Comparison of ENCODE assay signal across 16 cellular contexts in genomic region chr5:134088291-134088690, GRCh38. TPM values are rescaled to one million over a fixed set of nuclear protein-coding genes. Genes with fewer than 3 reads are reported as not detected.
DNase-seq lines count a peak whose midpoint lies in the region; ATAC-seq and TF ChIP-seq lines count a peak whose summit lies in the region.
"Had no signal": no experiment of that assay in that cellular context is flagged by ENCODE, and none has a peak within 500 bp of the region (broad histone marks: within the 10 kb centered on the region; RNA-seq: fewer than 3 reads in every experiment).

No MANE protein-coding gene starts in this region.

- no peak overlapping the region for H3K4me2 ChIP-seq in Karpas-422 (ENCODE audit: low read depth, low read length, poor library complexity, severe bottlenecking)

- H3K4me1 ChIP-seq in HEK293 (ENCODE audit: control insufficient read depth, insufficient read depth, low read length), result no peaks in the 10 kb centered on the region; the same call in 1 of the 2 replicates
- H3K4me1 ChIP-seq in Karpas-422 (ENCODE audit: low read length), result no peaks in the 10 kb centered on the region

- ATAC-seq in activated CD8-positive, alpha-beta memory T cell treated with anti-CD3 and anti-CD28 coated beads, Interleukin-2, amount 10 ng/mL, durations not matched to agents 7 days and 5 days, result no peak
- ATAC-seq in HG03571 (IDR thresholded peaks at IDR 0.05; ENCODE audit: unreplicated experiment), result no peak
- ATAC-seq: stimulated activated naive CD8-positive, alpha-beta T cell treated with anti-CD3 and anti-CD28 coated beads, Interleukin-15, Interleukin-2, amounts not matched to agents 100 U/mL and 50 U/mL, for 24 hours had no signal

- H3K4me3 ChIP-seq in HEK293 (ENCODE audit: low read depth, low read length), result no peak overlapping the region
- no peak overlapping the region for H3K4me3 ChIP-seq in astrocyte of the spinal cord (ENCODE audit: low read depth, low read length)
- no peak overlapping the region for H3K4me3 ChIP-seq in Karpas-422 (ENCODE audit: low read length)

- no peaks in the 10 kb centered on the region for H3K27me3 ChIP-seq in Karpas-422 (ENCODE audit: low read length)
- H3K27me3 ChIP-seq: neutrophil had no signal

- H3K27ac Mint-ChIP-seq in activated CD8-positive, alpha-beta memory T cell treated with anti-CD3 and anti-CD28 coated beads, Interleukin-2, amount 10 ng/mL, durations not matched to agents 7 days and 5 days, result no peak overlapping the region
- H3K27ac Mint-ChIP-seq: mesothelial cell of epicardium, type B pancreatic cell had no signal

- peaks cover 19% of the 10 kb centered on the region for H3K4me1 Mint-ChIP-seq in activated CD8-positive, alpha-beta memory T cell treated with anti-CD3 and anti-CD28 coated beads, Interleukin-2, amount 10 ng/mL, durations not matched to agents 7 days and 5 days
- H3K4me1 Mint-ChIP-seq: mesothelial cell of epicardium had no signal

- H3K9ac ChIP-seq in Karpas-422 (ENCODE audit: low read length), result no peak overlapping the region

- H3K36me3 ChIP-seq in HEK293 (ENCODE audit: control insufficient read depth in 2 of 2, insufficient read depth in 1 of 2, low read length in 2 of 2) (no peaks in the 10 kb centered on the region), Karpas-422 (ENCODE audit: insufficient read depth, low read length) (no peaks in the 10 kb centered on the region)
- H3K36me3 ChIP-seq: neutrophil had no signal

- CTCF ChIA-PET in activated CD8-positive, alpha-beta memory T cell treated with anti-CD3 and anti-CD28 coated beads, Interleukin-2, amount 10 ng/mL, durations not matched to agents 7 days and 5 days (lab: Charles Lee), result interaction anchor here (1.1 to 1.4 kb wide), 2 partner anchors 11 to 52 kb away, joined by 3 to 4 read pairs; no protein-coding TSS in a partner anchor
- CTCF ChIA-PET in HEK293 (lab: Yijun Ruan, JAX), result no interaction called here

- TF ChIP-seq CTCF in HEK293 (tag by site-specific recombination; IDR thresholded peaks at IDR 0.05), result no peak
- no peak for TF ChIP-seq CTCF in astrocyte of the spinal cord (IDR thresholded peaks at IDR 0.05; ENCODE audit: low read depth, low read length)

- in situ Hi-C loops in astrocyte of the spinal cord (cut with HindIII; ENCODE audit: low sequenced_read_pairs), result no loop called here

- peaks cover 70% of the 10 kb centered on the region for H3K27me3 Mint-ChIP-seq in activated CD8-positive, alpha-beta memory T cell treated with anti-CD3 and anti-CD28 coated beads, Interleukin-2, amount 10 ng/mL, durations not matched to agents 7 days and 5 days

- no peaks in the 10 kb centered on the region for H3K9me3 ChIP-seq in HEK293 (ENCODE audit: control insufficient read depth, insufficient read depth, low read depth, low read length)
- no peaks in the 10 kb centered on the region for H3K9me3 ChIP-seq in Karpas-422 (ENCODE audit: low read length)
- H3K9me3 ChIP-seq: Caco-2, neutrophil had no signal

- intact Hi-C loops in posterior vena cava (cut with DNase I), result no loop called here

- POLR2A ChIA-PET in HEK293 (lab: Yijun Ruan, JAX), result no interaction called here

- H3K27ac ChIP-seq in HEK293 (ENCODE audit: extremely low read depth, low read depth, low read length) (no peak overlapping the region), Karpas-422 (ENCODE audit: low read length) (no peak overlapping the region)
- H3K27ac ChIP-seq: neutrophil had no signal

- no peaks in the 10 kb centered on the region; the same call in 1 of the 2 replicates for H4K20me1 ChIP-seq in Karpas-422 (ENCODE audit: insufficient read depth, low read depth, low read length)

- H3K36me3 Mint-ChIP-seq in activated CD8-positive, alpha-beta memory T cell treated with anti-CD3 and anti-CD28 coated beads, Interleukin-2, amount 10 ng/mL, durations not matched to agents 7 days and 5 days, result no peaks in the 10 kb centered on the region
- H3K36me3 Mint-ChIP-seq: mesothelial cell of epicardium, type B pancreatic cell had no signal

- no peaks in the 10 kb centered on the region for H3K9me3 Mint-ChIP-seq in activated CD8-positive, alpha-beta memory T cell treated with anti-CD3 and anti-CD28 coated beads, Interleukin-2, amount 10 ng/mL, durations not matched to agents 7 days and 5 days (ENCODE audit: low read depth)
- H3K9me3 Mint-ChIP-seq: mesothelial cell of epicardium, type B pancreatic cell had no signal

- H3K9me2 ChIP-seq in Karpas-422 (replicated peaks; ENCODE audit: insufficient read depth, low read length), result no peaks in the 10 kb centered on the region

- H3K79me2 ChIP-seq in Karpas-422 (ENCODE audit: low read length), result no peaks in the 10 kb centered on the region

- peak; percentile 60 for DNase-seq in activated CD8-positive, alpha-beta memory T cell treated with anti-CD3 and anti-CD28 coated beads for 24 hours
- no peak for DNase-seq in activated CD8-positive, alpha-beta memory T cell treated with anti-CD3 and anti-CD28 coated beads, Interleukin-2, amount 10 ng/mL, durations not matched to agents 7 days and 5 days
- DNase-seq in astrocyte of the spinal cord (ENCODE audit: low read depth, low spot score) (peak; percentile 22), posterior vena cava (ENCODE audit: low spot score) (peak; percentile 23), SKM-1 treated with dmso at 0.1 percent for 144 hours (lab: John Stamatoyannopoulos, UW; ENCODE audit: unreplicated experiment) (no peak), Karpas-422 (no peak)
- DNase-seq: activated CD4-positive, alpha-beta T cell treated with anti-CD3 and anti-CD28 coated beads for 1 hour; Caco-2; NCI-H2081; SHP77 treated with DMSO at 0.1 percent for 48 hours; stimulated activated naive CD8-positive, alpha-beta T cell treated with anti-CD3 and anti-CD28 coated beads, Interleukin-15, Interleukin-2, amounts not matched to agents 100 U/mL and 50 U/mL, for 24 hours had no signal

- no peak overlapping the region for H2AFZ ChIP-seq in Karpas-422 (ENCODE audit: low read length)

- H3K4me3 Mint-ChIP-seq in activated CD8-positive, alpha-beta memory T cell treated with anti-CD3 and anti-CD28 coated beads, Interleukin-2, amount 10 ng/mL, durations not matched to agents 7 days and 5 days, result no peak overlapping the region
- H3K4me3 Mint-ChIP-seq: mesothelial cell of epicardium, type B pancreatic cell had no signal

TF ChIP-seq in HEK293, 187 proteins besides CTCF, POLR2A, EP300 and RAD21:
- TF ChIP-seq ZNF202 (tag by site-specific recombination; IDR thresholded peaks at IDR 0.05; ENCODE audit: borderline replicate concordance) (no peak), ZNF488 (tag by site-specific recombination; IDR thresholded peaks at IDR 0.05) (no peak), GLIS1 (tag by site-specific recombination; IDR thresholded peaks at IDR 0.05) (peak; percentile 44)

RNA-seq across cellular contexts. Expression of gene TCF7, which starts 26.2 kb away (rescaled TPM):
- 1 to 10 TPM; 7.0 to 7.9 TPM for total RNA-seq in activated CD8-positive, alpha-beta memory T cell treated with anti-CD3 and anti-CD28 coated beads, Interleukin-2, amount 10 ng/mL, durations not matched to agents 7 days and 5 days
- total RNA-seq in posterior vena cava, result 1 to 10 TPM; 1.0 to 1.6 TPM
- not detected in 2 replicates for total RNA-seq in Karpas-422 (2014; rRNA removed; shearing (Covaris generic); ENCODE audit: low replicate concordance)

Comparison
In these comparisons a context has a peak if more than half of its experiments do, and no peak if none do; other contexts are left out.
1. DNase-seq: peak in activated CD8-positive, alpha-beta memory T cell treated with anti-CD3 and anti-CD28 coated beads for 24 hours (single experiment), astrocyte of the spinal cord (single experiment) and posterior vena cava (single experiment); none in activated CD8-positive, alpha-beta memory T cell treated with anti-CD3 and anti-CD28 coated beads, Interleukin-2, amount 10 ng/mL, durations not matched to agents 7 days and 5 days (single experiment), SKM-1 treated with dmso at 0.1 percent for 144 hours (single experiment) and Karpas-422 (single experiment).